8 cellular contexts compared by ENCODE assay signal in genomic region chr5:14155075-14155474, GRCh38.
DNase-seq lines count a peak whose midpoint lies in the region; ATAC-seq lines count a peak whose summit lies in the region.

No MANE protein-coding gene starts in this region.

- peaks cover 41% of the 10 kb centered on the region for H3K4me1 ChIP-seq in rectal smooth muscle tissue (ENCODE audit: control insufficient read depth, insufficient read depth, low read length)

- no peaks in the 10 kb centered on the region for H3K36me3 ChIP-seq in rectal smooth muscle tissue (ENCODE audit: control insufficient read depth, insufficient read depth, low read length)

- H3K27me3 ChIP-seq in rectal smooth muscle tissue (ENCODE audit: control insufficient read depth, insufficient read depth, low read length): no peaks in the 10 kb centered on the region

- H3K9ac ChIP-seq in rectal smooth muscle tissue (ENCODE audit: low read length): no peak overlapping the region

- ATAC-seq in GM18907 (IDR thresholded peaks at IDR 0.05; ENCODE audit: unreplicated experiment): peak; percentile 62
- peak; percentile 53 for ATAC-seq in HG02642 (IDR thresholded peaks at IDR 0.05; ENCODE audit: poor library complexity, unreplicated experiment)

- DNase-seq in NAMALWA (ENCODE audit: low spot score): peak; percentile 77
- no peak for DNase-seq in stimulated activated CD4-positive, alpha-beta T cell treated with anti-CD3 and anti-CD28 coated beads, Interleukin-4, amount 100 ng/mL, for 24 hours
- DNase-seq in medulla oblongata (ENCODE audit: extremely low spot score): no peak
- DNase-seq in activated naive CD4-positive, alpha-beta T cell treated with anti-CD3 and anti-CD28 coated beads, Interleukin-2, amount 50 U/mL, for 16 hours: no peak
- DNase-seq in EL: no peak

- H3K27ac ChIP-seq in rectal smooth muscle tissue (ENCODE audit: low read depth, low read length): peak overlapping the region; percentile 83

- H3K4me3 ChIP-seq in rectal smooth muscle tissue (ENCODE audit: low read length): no peak overlapping the region
